22 cellular contexts compared by ENCODE assay signal in genomic region chr10:47127188-47127587, GRCh38.
"Had no signal": no experiment of that assay in that cellular context is flagged by ENCODE, and none has a peak within 500 bp of the region (broad histone marks: within the 10 kb centered on the region; RNA-seq: fewer than 3 reads in every experiment).

No MANE protein-coding gene starts in this region.

- H3K27ac ChIP-seq: foreskin keratinocyte, spleen, thoracic aorta, upper lobe of left lung had no signal

- H3K4me3 Mint-ChIP-seq: activated naive CD8-positive, alpha-beta T cell treated with anti-CD3 and anti-CD28 coated beads, Interleukin-2, amount 10 ng/mL, durations not matched to agents 7 days and 5 days; activated T-cell treated with anti-CD3 and anti-CD28 coated beads, Interleukin-2, amount 50 U/mL, for 4 hours; naive thymus-derived CD4-positive, alpha-beta T cell; neural crest cell; T-cell; T-helper 2 cell treated with Interferon-gamma antibody and Interleukin-4, amounts not matched to agents 5 μg/mL and 100 μg/mL, for 36 hours had no signal

- H3K27me3 ChIP-seq: spleen, upper lobe of left lung had no signal

- H3K36me3 Mint-ChIP-seq: activated naive CD8-positive, alpha-beta T cell treated with anti-CD3 and anti-CD28 coated beads, Interleukin-2, amount 10 ng/mL, durations not matched to agents 7 days and 5 days; T-cell had no signal

- H3K27me3 Mint-ChIP-seq: naive thymus-derived CD4-positive, alpha-beta T cell; progenitor cell of endocrine pancreas; T-cell had no signal

- H3K9me3 Mint-ChIP-seq: activated T-helper 2 cell treated with anti-CD3 and anti-CD28 coated beads, Interferon-gamma antibody, Interleukin-2, Interleukin-4, amounts not matched to agents 10 μg/mL and 5 μg/mL and 100 μg/mL, durations not matched to agents 14 hours and 24 hours and 36 hours; neural crest cell; T-cell; T-helper 2 cell treated with Interferon-gamma antibody and Interleukin-4, amounts not matched to agents 5 μg/mL and 100 μg/mL, for 36 hours had no signal

- H3K4me3 ChIP-seq: lung, spleen, thoracic aorta, upper lobe of left lung had no signal

- H3K9me3 ChIP-seq: spleen, thoracic aorta, upper lobe of left lung had no signal

- H3K4me1 Mint-ChIP-seq: activated naive CD8-positive, alpha-beta T cell treated with anti-CD3 and anti-CD28 coated beads, Interleukin-2, amount 10 ng/mL, durations not matched to agents 7 days and 5 days; neural crest cell had no signal

- H3K4me1 ChIP-seq: foreskin keratinocyte, spleen, upper lobe of left lung had no signal

- H3K36me3 ChIP-seq: spleen, thoracic aorta, upper lobe of left lung had no signal

- H3K27ac Mint-ChIP-seq: activated naive CD8-positive, alpha-beta T cell treated with anti-CD3 and anti-CD28 coated beads, Interleukin-2, amount 10 ng/mL, durations not matched to agents 7 days and 5 days; activated T-helper 2 cell treated with anti-CD3 and anti-CD28 coated beads, Interferon-gamma antibody, Interleukin-2, Interleukin-4, amounts not matched to agents 10 μg/mL and 5 μg/mL and 100 μg/mL, durations not matched to agents 14 hours and 24 hours and 36 hours; naive thymus-derived CD4-positive, alpha-beta T cell; progenitor cell of endocrine pancreas; T-cell; T-helper 2 cell treated with Interferon-gamma antibody and Interleukin-4, amounts not matched to agents 5 μg/mL and 100 μg/mL, for 36 hours had no signal

- DNase-seq: activated CD8-positive, alpha-beta memory T cell treated with anti-CD3 and anti-CD28 coated beads, Interleukin-2, amount 50 U/mL, for 48 hours; activated naive CD4-positive, alpha-beta T cell; activated naive CD8-positive, alpha-beta T cell treated with anti-CD3 and anti-CD28 coated beads, Interleukin-2, amount 10 ng/mL, durations not matched to agents 7 days and 5 days; activated T-cell treated with anti-CD3 and anti-CD28 coated beads, Interleukin-2, amount 50 U/mL, for 4 hours; amygdala; cortex of kidney; effector CD4-positive, alpha-beta T cell; erythroblast; foreskin keratinocyte; kidney; naive thymus-derived CD4-positive, alpha-beta T cell; spleen; stimulated activated CD4-positive, alpha-beta T cell treated with anti-CD3 and anti-CD28 coated beads, Interleukin-4, amount 100 ng/mL, for 24 hours; stimulated activated naive CD4-positive, alpha-beta T cell treated with Interleukin-2 at 50 U/mL for 16 hours; T-cell; upper lobe of left lung had no signal

- ATAC-seq: activated T-cell treated with anti-CD3 and anti-CD28 coated beads, Interleukin-2, amount 50 U/mL, for 4 hours; foreskin keratinocyte; naive thymus-derived CD4-positive, alpha-beta T cell; T-cell had no signal
